28 cellular contexts compared by ENCODE assay signal in the genomic region with DNA sequence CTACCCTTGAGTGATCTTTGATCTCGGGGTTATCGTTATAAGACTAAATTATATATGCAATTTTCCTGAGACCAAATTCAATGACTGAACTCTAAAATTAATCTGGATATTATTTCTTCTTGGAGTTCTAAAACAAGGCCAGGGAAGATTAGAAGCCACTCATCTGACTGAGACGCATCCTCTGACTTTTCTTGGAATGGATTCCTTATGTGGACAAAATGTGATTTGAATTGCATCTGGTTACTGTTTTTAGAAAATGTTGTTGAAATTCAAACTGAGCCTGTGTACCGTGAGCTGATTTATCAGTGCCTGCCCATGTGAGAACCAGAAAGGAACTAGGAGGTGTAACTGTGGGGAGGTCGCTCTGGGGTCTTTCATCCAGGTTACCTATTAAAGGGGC.
"Had no signal": no experiment of that assay in that cellular context is flagged by ENCODE, and none has a peak within 500 bp of the region (broad histone marks: within the 10 kb centered on the region; RNA-seq: fewer than 3 reads in every experiment).

No MANE protein-coding gene starts in this region.

- H3K36me3 Mint-ChIP-seq: natural killer cell treated with Interleukin-12 subunit alpha and Interleukin-12 subunit beta and Interleukin-15 and Interleukin-18, amount 100 ng/mL, for 72 hours; neural progenitor cell; stimulated activated effector memory CD8-positive, alpha-beta T cell treated with anti-CD3 and anti-CD28 coated beads, Interleukin-12 subunit alpha, Interleukin-12 subunit beta, amount 100 ng/mL, for 72 hours had no signal

- H3K79me2 ChIP-seq: parathyroid adenoma had no signal

- DNase-seq: head of caudate nucleus; hippocampal formation; kidney glomerular epithelial cell; left cardiac atrium; left ventricle myocardium superior; lower lobe of right lung; midbrain; mucosa of descending colon; naive thymus-derived CD4-positive, alpha-beta T cell; occipital lobe; right lobe of liver; stimulated activated CD4-positive, alpha-beta T cell treated with anti-CD3 and anti-CD28 coated beads, Interleukin-12 subunit alpha, Interleukin-12 subunit beta, amount 100 ng/mL, for 4 hours; stimulated activated CD4-positive, alpha-beta T cell treated with anti-CD3 and anti-CD28 coated beads, Interleukin-15, amount 100 ng/mL, for 24 hours; stimulated activated CD4-positive, alpha-beta T cell treated with anti-CD3 and anti-CD28 coated beads, Interleukin-2, amount 100 ng/mL, for 24 hours; stimulated activated CD4-positive, alpha-beta T cell treated with anti-CD3 and anti-CD28 coated beads, Interleukin-4, amount 100 ng/mL, for 24 hours; stimulated activated naive CD4-positive, alpha-beta T cell; stimulated activated naive CD8-positive, alpha-beta T cell treated with anti-CD3 and anti-CD28 coated beads, Interleukin-15, amount 100 ng/mL, for 72 hours; substantia nigra; transverse colon; upper lobe of left lung had no signal

- H3K27ac Mint-ChIP-seq: naive thymus-derived CD4-positive, alpha-beta T cell; natural killer cell treated with Interleukin-12 subunit alpha and Interleukin-12 subunit beta and Interleukin-15 and Interleukin-18, amount 100 ng/mL, for 72 hours; neural progenitor cell; stimulated activated effector memory CD8-positive, alpha-beta T cell treated with anti-CD3 and anti-CD28 coated beads, Interleukin-12 subunit alpha, Interleukin-12 subunit beta, amount 100 ng/mL, for 72 hours; stimulated activated naive CD8-positive, alpha-beta T cell treated with anti-CD3 and anti-CD28 coated beads, Interleukin-15, amount 100 ng/mL, for 72 hours had no signal

- H3K4me1 ChIP-seq: lower lobe of right lung, parathyroid adenoma, right atrium auricular region, right lobe of liver, transverse colon, upper lobe of left lung had no signal

- H3K4me3 Mint-ChIP-seq: naive thymus-derived CD4-positive, alpha-beta T cell; natural killer cell treated with Interleukin-12 subunit alpha and Interleukin-12 subunit beta and Interleukin-15 and Interleukin-18, amount 100 ng/mL, for 72 hours; neural progenitor cell; stimulated activated effector memory CD8-positive, alpha-beta T cell treated with anti-CD3 and anti-CD28 coated beads, Interleukin-12 subunit alpha, Interleukin-12 subunit beta, amount 100 ng/mL, for 72 hours; stimulated activated naive CD8-positive, alpha-beta T cell treated with anti-CD3 and anti-CD28 coated beads, Interleukin-15, amount 100 ng/mL, for 72 hours had no signal

- H3K27me3 Mint-ChIP-seq: naive thymus-derived CD4-positive, alpha-beta T cell; natural killer cell treated with Interleukin-12 subunit alpha and Interleukin-12 subunit beta and Interleukin-15 and Interleukin-18, amount 100 ng/mL, for 72 hours; stimulated activated naive CD8-positive, alpha-beta T cell treated with anti-CD3 and anti-CD28 coated beads, Interleukin-15, amount 100 ng/mL, for 72 hours had no signal

- H3K36me3 ChIP-seq: lower lobe of right lung, neural progenitor cell, neutrophil, right atrium auricular region, right lobe of liver, transverse colon, upper lobe of left lung had no signal

- ATAC-seq: left cardiac atrium; left lobe of liver; left ventricle myocardium superior; lower lobe of right lung; mucosa of descending colon; naive thymus-derived CD4-positive, alpha-beta T cell; natural killer cell treated with Interleukin-12 subunit alpha and Interleukin-12 subunit beta and Interleukin-15 and Interleukin-18, amount 100 ng/mL, for 72 hours; right lobe of liver; stimulated activated effector memory CD8-positive, alpha-beta T cell treated with anti-CD3 and anti-CD28 coated beads, Interleukin-12 subunit alpha, Interleukin-12 subunit beta, amount 100 ng/mL, for 72 hours; stimulated activated naive CD8-positive, alpha-beta T cell treated with anti-CD3 and anti-CD28 coated beads, Interleukin-15, amount 100 ng/mL, for 72 hours had no signal

- H2AFZ ChIP-seq: neural progenitor cell, parathyroid adenoma had no signal

- H3K27me3 ChIP-seq: neural progenitor cell, neutrophil, right atrium auricular region, right lobe of liver, transverse colon, upper lobe of left lung had no signal

- H3K9ac ChIP-seq: neural progenitor cell, parathyroid adenoma had no signal

- H3K9me3 ChIP-seq: lower lobe of right lung, mucosa of descending colon, neutrophil, right atrium auricular region, right lobe of liver, transverse colon, upper lobe of left lung had no signal

- H3K27ac ChIP-seq: lower lobe of right lung, neural progenitor cell, neutrophil, parathyroid adenoma, right atrium auricular region, right lobe of liver, skin epidermis, transverse colon, upper lobe of left lung had no signal

- H3K4me3 ChIP-seq: lower lobe of right lung, mucosa of descending colon, neural progenitor cell, right atrium auricular region, right lobe of liver, skin epidermis, transverse colon, upper lobe of left lung had no signal

- H3K4me1 Mint-ChIP-seq: naive thymus-derived CD4-positive, alpha-beta T cell; stimulated activated effector memory CD8-positive, alpha-beta T cell treated with anti-CD3 and anti-CD28 coated beads, Interleukin-12 subunit alpha, Interleukin-12 subunit beta, amount 100 ng/mL, for 72 hours; stimulated activated naive CD8-positive, alpha-beta T cell treated with anti-CD3 and anti-CD28 coated beads, Interleukin-15, amount 100 ng/mL, for 72 hours had no signal

- H3K9me3 Mint-ChIP-seq: neural progenitor cell; stimulated activated effector memory CD8-positive, alpha-beta T cell treated with anti-CD3 and anti-CD28 coated beads, Interleukin-12 subunit alpha, Interleukin-12 subunit beta, amount 100 ng/mL, for 72 hours; stimulated activated naive CD8-positive, alpha-beta T cell treated with anti-CD3 and anti-CD28 coated beads, Interleukin-15, amount 100 ng/mL, for 72 hours had no signal

- H3K4me2 ChIP-seq: neural progenitor cell had no signal
